ENCODE assay signal across 8 cellular contexts in genomic region chr2:96265349-96265839, GRCh38. TPM values are rescaled to one million over a fixed set of nuclear protein-coding genes. Genes with fewer than 3 reads are reported as not detected.
DNase-seq lines count a peak whose midpoint lies in the region; ATAC-seq and TF ChIP-seq lines count a peak whose summit lies in the region.

No MANE protein-coding gene starts in this region.

- ATAC-seq in HG03025 (IDR thresholded peaks at IDR 0.05; ENCODE audit: low FRiP score, unreplicated experiment) (peak; percentile 4), SK-N-SH treated with all-trans-retinoic acid at 6 μM for 48 hours (peak; percentile 5)

- no peaks in the 10 kb centered on the region for H3K27me3 ChIP-seq in kidney epithelial cell (ENCODE audit: control insufficient read depth, insufficient read depth, low read length)

- DNase-seq in SIG-M5 treated with dmso at 0.1 percent for 504 hours (lab: John Stamatoyannopoulos, UW; ENCODE audit: unreplicated experiment) (peak; percentile 49), SIG-M5 (lab: John Stamatoyannopoulos, UW) (no peak), cardiac fibroblast (ENCODE audit: low read depth in 2 of 2) (peak in 1 of 2 donors; percentile 20), kidney epithelial cell (ENCODE audit: low read depth) (no peak), UCSD-AML1 (lab: John Stamatoyannopoulos, UW; ENCODE audit: unreplicated experiment) (no peak)
- DNase-seq in stimulated activated CD8-positive, alpha-beta memory T cell treated with anti-CD3 and anti-CD28 coated beads, Interleukin-4, amount 100 ng/mL, for 1 hour (ENCODE audit: low read depth in 2 of 2, low spot score in 1 of 2): peak; percentile 13 to 17

- peaks cover 2% of the 10 kb centered on the region for H3K36me3 ChIP-seq in kidney epithelial cell (ENCODE audit: control insufficient read depth, insufficient read depth, low read length)

- TF ChIP-seq CTCF in cardiac fibroblast (IDR thresholded peaks at IDR 0.05; ENCODE audit: low read depth, low read length): no peak
- no peak for TF ChIP-seq CTCF in kidney epithelial cell (IDR thresholded peaks at IDR 0.05; ENCODE audit: insufficient read depth, low read length, poor library complexity, severe bottlenecking)

- peak overlapping the region; percentile 96 to 97 for H3K4me3 ChIP-seq in cardiac fibroblast (replicated peaks in 1 of 2; ENCODE audit: low read depth in 2 of 2, low read length in 2 of 2)
- peak overlapping the region; percentile 91 for H3K4me3 ChIP-seq in kidney epithelial cell (ENCODE audit: low read depth, low read length)

TF ChIP-seq in SK-N-SH treated with all-trans-retinoic acid at 6 μM for 48 hours, 23 proteins besides CTCF, POLR2A, EP300 and RAD21:
- TF ChIP-seq TOX (CRISPR knock-in tag; IDR thresholded peaks at IDR 0.05; ENCODE audit: borderline replicate concordance) (no peak), ZFP30 (CRISPR knock-in tag; IDR thresholded peaks at IDR 0.05) (no peak), ISL1 (CRISPR knock-in tag; IDR thresholded peaks at IDR 0.05) (no peak), CSRNP3 (CRISPR knock-in tag; IDR thresholded peaks at IDR 0.05) (no peak), SNAI2 (CRISPR knock-in tag; IDR thresholded peaks at IDR 0.05) (no peak), OSR1 (CRISPR knock-in tag; IDR thresholded peaks at IDR 0.05) (no peak), RARB (CRISPR knock-in tag; IDR thresholded peaks at IDR 0.05) (no peak), PATZ1 (CRISPR knock-in tag; IDR thresholded peaks at IDR 0.05; ENCODE audit: borderline replicate concordance) (no peak), ZNF8 (CRISPR knock-in tag; IDR thresholded peaks at IDR 0.05) (no peak)

RNA-seq across cellular contexts. Expression of gene TMEM127, which starts 0.4 kb away (rescaled TPM):
- total RNA-seq in kidney epithelial cell: 54.9 and 63.5 TPM in 2 replicates

RNA-seq across cellular contexts. Expression of gene CIAO1, which starts 0.6 kb away (rescaled TPM):
- 73.7 and 114 TPM in 2 replicates for total RNA-seq in kidney epithelial cell

RNA-seq across cellular contexts. Expression of gene SNRNP200, which starts 40.0 kb away (rescaled TPM):
- 104 and 124 TPM in 2 replicates for total RNA-seq in kidney epithelial cell

RNA-seq across cellular contexts. Expression of gene STARD7, which starts 56.8 kb away (rescaled TPM):
- total RNA-seq in kidney epithelial cell: 96.1 and 104 TPM in 2 replicates

RNA-seq across cellular contexts. Expression of gene ITPRIPL1, which starts 59.7 kb away (rescaled TPM):
- 5.1 and 5.5 TPM in 2 replicates for total RNA-seq in kidney epithelial cell

Comparison
In these comparisons a context has a peak if more than half of its experiments do, and no peak if none do; other contexts are left out.
1. DNase-seq: peak in SIG-M5 treated with dmso at 0.1 percent for 504 hours (single experiment) and stimulated activated CD8-positive, alpha-beta memory T cell treated with anti-CD3 and anti-CD28 coated beads, Interleukin-4, amount 100 ng/mL, for 1 hour (2 of 2); none in SIG-M5 (single experiment), kidney epithelial cell (single experiment) and UCSD-AML1 (single experiment).